ENCODE assay signal across 19 cellular contexts in the genomic region with DNA sequence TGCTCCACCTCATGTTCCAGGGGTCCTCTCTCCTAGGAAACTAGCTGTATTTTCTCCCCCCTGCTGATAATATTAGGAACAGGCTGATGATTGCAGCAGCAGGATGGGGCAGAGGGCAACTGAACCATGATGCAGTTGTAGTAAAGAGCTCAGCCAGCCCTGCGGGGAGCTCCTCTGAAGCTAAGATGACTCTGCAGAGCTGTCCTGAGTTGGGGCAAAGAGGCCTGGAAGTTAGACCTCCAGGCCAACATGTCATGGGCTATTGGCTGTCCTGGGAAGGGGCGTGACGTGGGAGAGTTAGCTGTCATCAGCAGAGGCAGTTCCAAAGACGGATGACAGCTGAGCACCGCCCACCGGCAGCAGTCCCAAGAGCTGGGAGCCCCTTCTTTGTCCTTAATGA. TPM values are rescaled to one million over a fixed set of nuclear protein-coding genes. Genes with fewer than 3 reads are reported as not detected.
DNase-seq lines count a peak whose midpoint lies in the region; TF ChIP-seq lines count a peak whose summit lies in the region.
"Had no signal": no experiment of that assay in that cellular context is flagged by ENCODE, and none has a peak within 500 bp of the region (broad histone marks: within the 10 kb centered on the region; RNA-seq: fewer than 3 reads in every experiment).

No MANE protein-coding gene starts in this region.

- no peaks in the 10 kb centered on the region for H3K79me2 ChIP-seq in H9 (ENCODE audit: insufficient read depth, low read length)

- H4K8ac ChIP-seq in H9 (replicated peaks; ENCODE audit: insufficient read length, low read depth, low read length) (no peak overlapping the region), mesenchymal stem cell (ENCODE audit: low read length) (peak overlapping the region; percentile 31)

- H2BK120ac ChIP-seq in H9 (ENCODE audit: low read depth, low read length, poor library complexity, severe bottlenecking) (no peak overlapping the region), mesenchymal stem cell (ENCODE audit: low read depth, low read length) (no peak overlapping the region)

- H3K9me3 Mint-ChIP-seq in H9 (no peaks in the 10 kb centered on the region; a peak in 1 of 5 replicates), progenitor cell of endocrine pancreas (ENCODE audit: low read depth) (no peaks in the 10 kb centered on the region)

- POLR2A ChIA-PET in RWPE1 (lab: Yijun Ruan, JAX; ENCODE audit: low non-redundant PET) = no interaction called here

- H2AK5ac ChIP-seq in H9 (ENCODE audit: insufficient read length, low read length) (no peak overlapping the region), mesenchymal stem cell (ENCODE audit: low read length, severe bottlenecking) (no peak overlapping the region)

- no peaks in the 10 kb centered on the region for H3K9me3 ChIP-seq in H9 (ENCODE audit: control insufficient read depth, low read depth, low read length)
- no peaks in the 10 kb centered on the region for H3K9me3 ChIP-seq in mesenchymal stem cell (ENCODE audit: control insufficient read depth, low read length)
- H3K9me3 ChIP-seq: BLaER1 treated with 17β-estradiol and CSF1 and Interleukin-3, amounts not matched to agents 10 nM and 100 nM; SJSA1 had no signal

- no peak overlapping the region for H2BK20ac ChIP-seq in H9 (ENCODE audit: low read depth, low read length, poor library complexity, severe bottlenecking)

- H2BK12ac ChIP-seq in H9 (ENCODE audit: insufficient read length, low read depth, low read length) = no peak overlapping the region
- H2BK12ac ChIP-seq in mesenchymal stem cell (ENCODE audit: low read length in 2 of 2) = no peak overlapping the region

- peaks cover 77% of the 10 kb centered on the region for H3K27me3 Mint-ChIP-seq in H9 (ENCODE audit: low read depth)
- H3K27me3 Mint-ChIP-seq in progenitor cell of endocrine pancreas = peaks cover 10% of the 10 kb centered on the region

- H3K4me3 ChIP-seq in mesenchymal stem cell (ENCODE audit: insufficient read depth in 1 of 2, low read depth in 1 of 2, low read length in 2 of 2) = no peak overlapping the region
- H3K4me3 ChIP-seq: BLaER1 treated with 17β-estradiol and CSF1 and Interleukin-3, amounts not matched to agents 10 nM and 100 nM; GM23338; SJSA1 had no signal

- H3K4me1 Mint-ChIP-seq in H9 (peaks cover 4 to 10% of the 10 kb centered on the region in 2 experiments), progenitor cell of endocrine pancreas (ENCODE audit: low read depth) (peaks cover 1% of the 10 kb centered on the region)

- H3K4me3 Mint-ChIP-seq in H9 (no peak overlapping the region), progenitor cell of endocrine pancreas (ENCODE audit: low read depth) (no peak overlapping the region)
- H3K4me3 Mint-ChIP-seq: GM23338 had no signal

- no peak overlapping the region for H3K23ac ChIP-seq in H9 (ENCODE audit: insufficient read length, low read depth, low read length)
- H3K23ac ChIP-seq in mesenchymal stem cell (ENCODE audit: low read length in 2 of 2) = no peak overlapping the region

- peaks cover 0 to 2% (median 0%) of the 10 kb centered on the region in 3 experiments; a peak in 2 of 7 replicates for H3K36me3 Mint-ChIP-seq in H9 (ENCODE audit: insufficient read depth in 1 of 3, low read depth in 3 of 3)
- no peaks in the 10 kb centered on the region for H3K36me3 Mint-ChIP-seq in progenitor cell of endocrine pancreas (ENCODE audit: insufficient read depth)

- H3K36me3 ChIP-seq in mesenchymal stem cell (ENCODE audit: control insufficient read depth in 1 of 2, insufficient read depth in 2 of 2, low read depth in 1 of 2, low read length in 2 of 2) = no peaks in the 10 kb centered on the region
- H3K36me3 ChIP-seq: BLaER1 treated with 17β-estradiol and CSF1 and Interleukin-3, amounts not matched to agents 10 nM and 100 nM; SJSA1 had no signal

- in situ Hi-C loops in KBM-7 (cut with MboI; ENCODE audit: low pct_unique_long_range_greater_than_20kb, low sequenced_read_pairs) = no loop called here

- H3T11ph ChIP-seq in H9 (ENCODE audit: low read length) = no peak overlapping the region

- CTCF ChIA-PET in RWPE1 (lab: Yijun Ruan, JAX) = interaction anchor here (0.6 kb wide), 1 partner anchor 1536 kb away, joined by 4 read pairs; no protein-coding TSS in a partner anchor

- H2BK15ac ChIP-seq in H9 (ENCODE audit: low read depth, low read length) (0 out of 2 replicates have a peak overlapping the region, but pooled peaks have one; percentile 97), mesenchymal stem cell (ENCODE audit: low read depth, poor library complexity, severe bottlenecking) (no peak overlapping the region)

- no peak overlapping the region for H4K91ac ChIP-seq in H9 (ENCODE audit: insufficient read length, low read depth, low read length)
- H4K91ac ChIP-seq in mesenchymal stem cell (ENCODE audit: low read length) = no peak overlapping the region

- no peak for DNase-seq in H9
- no peak for DNase-seq in RWPE1 (ENCODE audit: low spot score)
- no peak for DNase-seq in mesenchymal stem cell
- DNase-seq in retina = peak; percentile 32
- DNase-seq in GM19238 (ENCODE audit: insufficient read length, low spot score) = no peak
- no peak for DNase-seq in NCI-H748 (lab: John Stamatoyannopoulos, UW; ENCODE audit: unreplicated experiment)
- no peak for DNase-seq in KBM-7
- DNase-seq in progenitor cell of endocrine pancreas (ENCODE audit: low spot score, unreplicated experiment) = no peak
- DNase-seq: DND-41, GDM1, KG1, NCI-H1417, NCI-H1930, NCI-H446, NCI-H526 treated with DMSO at 0.1 percent for 48 hours had no signal

- H3K4ac ChIP-seq in H9 (ENCODE audit: low read depth, low read length) (no peak overlapping the region), mesenchymal stem cell (ENCODE audit: low read depth in 1 of 2, low read length in 2 of 2) (no peak overlapping the region)

- H3K23me2 ChIP-seq in H9 (ENCODE audit: insufficient read length, low read depth, low read length, poor library complexity, severe bottlenecking) = no peaks in the 10 kb centered on the region

- TF ChIP-seq CTCF in H9 (conservative IDR thresholded peaks at IDR 0.05) (no peak), RWPE1 (conservative IDR thresholded peaks at IDR 0.05; ENCODE audit: low read depth) (no peak), progenitor cell of endocrine pancreas (IDR thresholded peaks at IDR 0.05; ENCODE audit: unreplicated experiment) (no peak)

- H3K79me1 ChIP-seq in H9 (ENCODE audit: insufficient read depth, low read depth, low read length, poor library complexity, severe bottlenecking) (no peaks in the 10 kb centered on the region), mesenchymal stem cell (replicated peaks; ENCODE audit: low read length, poor library complexity, severe bottlenecking) (no peaks in the 10 kb centered on the region)

- no CpG with 5 or more reads among the region's 6 CpGs for WGBS in H9 (ENCODE audit: extremely low coverage, insufficient read length, low lambda C conversion rate)
- 88% methylated on average over 6 of the region's 6 CpGs for WGBS in mesenchymal stem cell

- no peak overlapping the region for H3K14ac ChIP-seq in H9 (ENCODE audit: insufficient read depth, low read length)
- no peak overlapping the region for H3K14ac ChIP-seq in mesenchymal stem cell (ENCODE audit: low read length in 2 of 2)

- H3K27ac Mint-ChIP-seq in H9 (no peak overlapping the region), progenitor cell of endocrine pancreas (no peak overlapping the region)
- H3K27ac Mint-ChIP-seq: GM23338 had no signal

- H3K9ac ChIP-seq in H9 (ENCODE audit: extremely low read depth, insufficient read length, low read length) (no peak overlapping the region), mesenchymal stem cell (ENCODE audit: low read length) (no peak overlapping the region)
- H3K9ac ChIP-seq: BLaER1 treated with 17β-estradiol and CSF1 and Interleukin-3, amounts not matched to agents 10 nM and 100 nM had no signal

- no peak overlapping the region for H3K4me2 ChIP-seq in H9 (ENCODE audit: insufficient read depth, insufficient read length, low read length)
- no peak overlapping the region for H3K4me2 ChIP-seq in mesenchymal stem cell (ENCODE audit: low read length, poor library complexity, severe bottlenecking)
- H3K4me2 ChIP-seq: BLaER1 treated with 17β-estradiol and CSF1 and Interleukin-3, amounts not matched to agents 10 nM and 100 nM; GM23338 had no signal

- H3K27me3 ChIP-seq in H9 (ENCODE audit: insufficient read depth, low read length) (peaks cover 13% of the 10 kb centered on the region; the same call in 1 of the 2 replicates), mesenchymal stem cell (ENCODE audit: control insufficient read depth in 1 of 2, insufficient read depth in 1 of 2, low read length in 2 of 2) (peaks cover 0 to under 1% of the 10 kb centered on the region in 2 experiments)
- H3K27me3 ChIP-seq: SJSA1 had no signal

- no peak overlapping the region for H3K18ac ChIP-seq in H9 (ENCODE audit: insufficient read length, low read depth, low read length)
- no peak overlapping the region for H3K18ac ChIP-seq in mesenchymal stem cell (ENCODE audit: low read depth in 1 of 2, low read length in 2 of 2)

- H2AFZ ChIP-seq in H9 (ENCODE audit: low read length) = no peak overlapping the region
- H2AFZ ChIP-seq in mesenchymal stem cell (ENCODE audit: low read depth, low read length) = no peak overlapping the region
- H2AFZ ChIP-seq: GM23338 had no signal

- no peaks in the 10 kb centered on the region for H4K20me1 ChIP-seq in H9 (ENCODE audit: control insufficient read depth, insufficient read depth, insufficient read length)
- H4K20me1 ChIP-seq: BLaER1 treated with 17β-estradiol and CSF1 and Interleukin-3, amounts not matched to agents 10 nM and 100 nM had no signal

- H2BK5ac ChIP-seq in H9 (ENCODE audit: insufficient read length, low read length) = no peak overlapping the region
- H2BK5ac ChIP-seq in mesenchymal stem cell (ENCODE audit: low read depth, low read length, poor library complexity, severe bottlenecking) = no peak overlapping the region

- no peak overlapping the region for H3K27ac ChIP-seq in H9 (ENCODE audit: insufficient read length, low read depth, low read length)
- peak overlapping the region; percentile 4; the same call in 1 of the 2 replicates for H3K27ac ChIP-seq in RWPE1
- no peak overlapping the region for H3K27ac ChIP-seq in mesenchymal stem cell (ENCODE audit: low read length, poor library complexity, severe bottlenecking)
- H3K27ac ChIP-seq: BLaER1 treated with 17β-estradiol and CSF1 and Interleukin-3, amounts not matched to agents 10 nM and 100 nM; SJSA1 had no signal

- no peak overlapping the region for H3K56ac ChIP-seq in H9 (ENCODE audit: insufficient read length, low read depth, low read length)

- H4K5ac ChIP-seq in H9 (ENCODE audit: insufficient read length, low read depth, low read length) = no peak overlapping the region

- H3K4me1 ChIP-seq in H9 (ENCODE audit: insufficient read depth, low read length) (no peaks in the 10 kb centered on the region), mesenchymal stem cell (ENCODE audit: control insufficient read depth, insufficient read depth, low read depth, low read length) (peaks cover 8% of the 10 kb centered on the region)

RNA-seq across cellular contexts. Expression of a gene that starts 6.6 kb away (rescaled TPM):
- total RNA-seq in H9 (2021) (1.9 and 2.2 TPM in 2 replicates), progenitor cell of endocrine pancreas (4.6 and 6.0 TPM in 2 replicates)
- 0.40 TPM for polyA plus RNA-seq in mesenchymal stem cell (2013, experiment 1 of 2)
- 0.15 TPM for polyA plus RNA-seq in mesenchymal stem cell (2013, experiment 2 of 2)
- total RNA-seq: A673, SJSA1 had no signal

RNA-seq across cellular contexts. Expression of a gene that starts 52.3 kb away (rescaled TPM):
- total RNA-seq in H9 (2021) (not detected in 2 replicates), progenitor cell of endocrine pancreas (not detected in 2 replicates)
- polyA plus RNA-seq in mesenchymal stem cell (2013, experiment 1 of 2) = not detected
- polyA plus RNA-seq in mesenchymal stem cell (2013, experiment 2 of 2) = not detected
- total RNA-seq: GM23338, SJSA1 had no signal
- polyA plus RNA-seq: GM23338 had no signal
